11 cellular contexts compared by ENCODE assay signal in the genomic region with DNA sequence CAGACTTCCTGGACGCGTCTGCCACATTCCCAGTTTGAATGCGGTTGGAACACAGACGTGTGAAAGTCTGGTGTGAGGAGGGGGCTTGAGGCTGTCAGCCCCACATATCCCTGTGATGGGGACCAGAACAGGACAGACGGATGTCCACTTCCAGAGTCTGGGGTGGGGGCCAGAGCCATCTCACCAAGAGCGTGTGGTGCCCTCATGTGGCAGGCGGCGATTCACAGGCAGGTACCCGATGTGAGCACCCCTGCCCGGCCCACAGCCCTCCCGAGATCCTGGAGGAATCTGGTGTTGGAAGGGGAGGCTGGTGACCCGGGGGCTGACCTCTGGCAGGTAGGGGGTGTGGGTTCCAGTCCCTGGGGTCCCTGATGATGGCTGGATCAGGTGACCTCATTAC. TPM values are rescaled to one million over a fixed set of nuclear protein-coding genes. Genes with fewer than 3 reads are reported as not detected.
DNase-seq lines count a peak whose midpoint lies in the region; ATAC-seq, FAIRE-seq and TF ChIP-seq lines count a peak whose summit lies in the region.
"Had no signal": no experiment of that assay in that cellular context is flagged by ENCODE, and none has a peak within 500 bp of the region (broad histone marks: within the 10 kb centered on the region; RNA-seq: fewer than 3 reads in every experiment).

No MANE protein-coding gene starts in this region.

- H3K4me2 ChIP-seq in H9 (ENCODE audit: insufficient read depth, insufficient read length, low read length) (no peak overlapping the region), HepG2 (ENCODE audit: low read depth, low read length) (no peak overlapping the region)

- H3K9ac ChIP-seq in H9 (ENCODE audit: extremely low read depth, insufficient read length, low read length) (no peak overlapping the region), HepG2 (ENCODE audit: insufficient read depth, low read depth, low read length) (no peak overlapping the region)

- H3K79me1 ChIP-seq in H9 (ENCODE audit: insufficient read depth, low read depth, low read length, poor library complexity, severe bottlenecking), result no peaks in the 10 kb centered on the region

- BruUV-seq in Calu3 (replicated peaks; lab: Mats Ljungman, UMichigan), result no TSS peak
- no TSS peak for BruUV-seq in HepG2 (replicated peaks; lab: Mats Ljungman, UMichigan)

- intact Hi-C loops in Calu3 (cut with micrococcal nuclease; ENCODE audit: unreplicated experiment), result no loop called here
- intact Hi-C loops in HepG2 (cut with micrococcal nuclease; ENCODE audit: unreplicated experiment), result no loop called here

- H2AFZ ChIP-seq in H9 (ENCODE audit: low read length) (no peak overlapping the region), HepG2 (ENCODE audit: low read length) (no peak overlapping the region)

- peak; percentile 55 for TF ChIP-seq CTCF in Calu3 (IDR thresholded peaks at IDR 0.05; ENCODE audit: unreplicated experiment)
- TF ChIP-seq CTCF in H9 (conservative IDR thresholded peaks at IDR 0.05), result peak; percentile 57; the same call in 2 of the 3 replicates
- no peak for TF ChIP-seq CTCF in WTC11 (IDR thresholded peaks at IDR 0.05)
- peak; percentile 63 for TF ChIP-seq CTCF in HepG2 (CRISPR knock-in tag; IDR thresholded peaks at IDR 0.05)

- no peak overlapping the region for H3K18ac ChIP-seq in H9 (ENCODE audit: insufficient read length, low read depth, low read length)

- no peak overlapping the region for H4K91ac ChIP-seq in H9 (ENCODE audit: insufficient read length, low read depth, low read length)

- no peak overlapping the region for H3K56ac ChIP-seq in H9 (ENCODE audit: insufficient read length, low read depth, low read length)

- H3K36me3 Mint-ChIP-seq in Calu3 (ENCODE audit: insufficient read depth, unreplicated experiment), result peaks cover 6% of the 10 kb centered on the region
- H3K36me3 Mint-ChIP-seq in H9 (ENCODE audit: insufficient read depth in 1 of 3, low read depth in 3 of 3), result peaks cover 0 to 2% (median 0%) of the 10 kb centered on the region in 3 experiments; a peak in 1 of 7 replicates
- no peaks in the 10 kb centered on the region for H3K36me3 Mint-ChIP-seq in WTC11
- no peaks in the 10 kb centered on the region for H3K36me3 Mint-ChIP-seq in stimulated activated naive B cell treated with anti-CD40 and anti-IgM and Interleukin-4, amounts not matched to agents 10 μg/mL and 1 μg/mL and 100 μg/mL, for 72 hours
- H3K36me3 Mint-ChIP-seq: mesothelial cell of epicardium had no signal

- H3K27ac ChIP-seq in H9 (ENCODE audit: insufficient read length, low read depth, low read length) (no peak overlapping the region), HepG2 (ENCODE audit: extremely low read length, insufficient read depth, low read length) (no peak overlapping the region), substantia nigra (ENCODE audit: low read depth, low read length, poor library complexity, severe bottlenecking) (no peak overlapping the region)
- H3K27ac ChIP-seq: suprapubic skin had no signal

- DNase-seq in Calu3 (peak; percentile 40), H9 (peak; percentile 62), WTC11 (ENCODE audit: low spot score) (peak; percentile 54), HepG2 (ENCODE audit: low spot score) (peak; percentile 16), substantia nigra (lab: John Stamatoyannopoulos, UW) (no peak), NCI-H510A (lab: John Stamatoyannopoulos, UW) (no peak)
- no peak for DNase-seq in stimulated activated naive B cell treated with anti-CD40 and anti-IgM and Interleukin-4, amounts not matched to agents 10 μg/mL and 1 μg/mL and 100 μg/mL, for 72 hours

- no peak overlapping the region for H3K23ac ChIP-seq in H9 (ENCODE audit: insufficient read length, low read depth, low read length)

- H3K23me2 ChIP-seq in H9 (ENCODE audit: insufficient read length, low read depth, low read length, poor library complexity, severe bottlenecking), result no peaks in the 10 kb centered on the region

- H2BK120ac ChIP-seq in H9 (ENCODE audit: low read depth, low read length, poor library complexity, severe bottlenecking), result no peak overlapping the region

- H3K27me3 Mint-ChIP-seq in Calu3 (ENCODE audit: unreplicated experiment), result no peaks in the 10 kb centered on the region
- peaks cover 14% of the 10 kb centered on the region for H3K27me3 Mint-ChIP-seq in H9 (ENCODE audit: low read depth)
- no peaks in the 10 kb centered on the region for H3K27me3 Mint-ChIP-seq in WTC11 (ENCODE audit: low read depth)
- H3K27me3 Mint-ChIP-seq in stimulated activated naive B cell treated with anti-CD40 and anti-IgM and Interleukin-4, amounts not matched to agents 10 μg/mL and 1 μg/mL and 100 μg/mL, for 72 hours, result peaks cover 18 to 27% of the 10 kb centered on the region in 2 donors

- H3K4me1 ChIP-seq in H9 (ENCODE audit: insufficient read depth, low read length) (no peaks in the 10 kb centered on the region), HepG2 (ENCODE audit: insufficient read depth, low read length) (0 out of 2 replicates have a peak, but pooled peaks cover 6% of the 10 kb centered on the region)
- H3K4me1 ChIP-seq: suprapubic skin had no signal

- H4K20me1 ChIP-seq in H9 (ENCODE audit: control insufficient read depth, insufficient read depth, insufficient read length), result no peaks in the 10 kb centered on the region
- peaks cover 4% of the 10 kb centered on the region; the same call in 1 of the 2 replicates for H4K20me1 ChIP-seq in HepG2 (ENCODE audit: insufficient read depth, low read length)

- H3K14ac ChIP-seq in H9 (ENCODE audit: insufficient read depth, low read length), result no peak overlapping the region

- H3K4me1 Mint-ChIP-seq in Calu3 (ENCODE audit: low read depth, unreplicated experiment) (no peaks in the 10 kb centered on the region), H9 (peaks cover 2% of the 10 kb centered on the region in 2 experiments; a peak in 3 of 4 replicates), WTC11 (no peaks in the 10 kb centered on the region)
- no peaks in the 10 kb centered on the region for H3K4me1 Mint-ChIP-seq in stimulated activated naive B cell treated with anti-CD40 and anti-IgM and Interleukin-4, amounts not matched to agents 10 μg/mL and 1 μg/mL and 100 μg/mL, for 72 hours
- H3K4me1 Mint-ChIP-seq: mesothelial cell of epicardium had no signal

- no peak overlapping the region for H3T11ph ChIP-seq in H9 (ENCODE audit: low read length)

- no peak overlapping the region for H2BK20ac ChIP-seq in H9 (ENCODE audit: low read depth, low read length, poor library complexity, severe bottlenecking)

- H3K9me3 ChIP-seq in H9 (ENCODE audit: control insufficient read depth, low read depth, low read length), result no peaks in the 10 kb centered on the region
- no peaks in the 10 kb centered on the region for H3K9me3 ChIP-seq in HepG2 (ENCODE audit: low read length)
- H3K9me3 ChIP-seq: suprapubic skin had no signal

- no peak overlapping the region for H4K5ac ChIP-seq in H9 (ENCODE audit: insufficient read length, low read depth, low read length)

- H3K4me3 Mint-ChIP-seq in Calu3 (ENCODE audit: low read depth, unreplicated experiment), result no peak overlapping the region
- H3K4me3 Mint-ChIP-seq in H9, result no peak overlapping the region
- H3K4me3 Mint-ChIP-seq in WTC11, result no peak overlapping the region
- H3K4me3 Mint-ChIP-seq in stimulated activated naive B cell treated with anti-CD40 and anti-IgM and Interleukin-4, amounts not matched to agents 10 μg/mL and 1 μg/mL and 100 μg/mL, for 72 hours, result no peak overlapping the region
- H3K4me3 Mint-ChIP-seq: mesothelial cell of epicardium had no signal

- no peak overlapping the region for H3K4ac ChIP-seq in H9 (ENCODE audit: low read depth, low read length)

- H3K36me3 ChIP-seq in HepG2 (replicated peaks in 1 of 2; ENCODE audit: control insufficient read depth in 1 of 2, insufficient read depth in 2 of 2, low read length in 2 of 2), result no peaks in the 10 kb centered on the region
- H3K36me3 ChIP-seq: suprapubic skin had no signal

- no peak overlapping the region for H2BK15ac ChIP-seq in H9 (ENCODE audit: low read depth, low read length)

- H3K27ac Mint-ChIP-seq in Calu3 (ENCODE audit: unreplicated experiment) (no peak overlapping the region), H9 (no peak overlapping the region; a peak in 1 of 7 replicates), WTC11 (peak overlapping the region; percentile 54; the same call in 1 of the 2 replicates)
- no peak overlapping the region for H3K27ac Mint-ChIP-seq in stimulated activated naive B cell treated with anti-CD40 and anti-IgM and Interleukin-4, amounts not matched to agents 10 μg/mL and 1 μg/mL and 100 μg/mL, for 72 hours
- H3K27ac Mint-ChIP-seq: mesothelial cell of epicardium had no signal

- ATAC-seq in WTC11, result peak; percentile 75
- peak; percentile 57 for ATAC-seq in HepG2
- ATAC-seq in stimulated activated naive B cell treated with anti-CD40 and anti-IgM and Interleukin-4, amounts not matched to agents 10 μg/mL and 1 μg/mL and 100 μg/mL, for 72 hours (replicated peaks), result no peak
- no peak for ATAC-seq in GM19467 (IDR thresholded peaks at IDR 0.05; ENCODE audit: unreplicated experiment)

- H2BK12ac ChIP-seq in H9 (ENCODE audit: insufficient read length, low read depth, low read length), result no peak overlapping the region

- in situ Hi-C loops in HepG2 (cut with HindIII; ENCODE audit: extremely low pct_ligation_motif_present, low pct_unique_long_range_greater_than_20kb), result no loop called here

- CTCF ChIA-PET in Calu3 (lab: Charles Lee), result no interaction called here
- CTCF ChIA-PET in WTC11 (lab: Charles Lee), result interaction anchor here (0.7 to 1.8 kb wide), 4 partner anchors 18 to 81 kb away, joined by 3 to 10 read pairs (median 4); no protein-coding TSS in a partner anchor
- CTCF ChIA-PET in HepG2 (lab: Yijun Ruan, JAX; ENCODE audit: low intra/inter-chr PET ratio, low total read pairs), result no interaction called here

- no peak overlapping the region for H3K4me3 ChIP-seq in HepG2 (replicated peaks in 1 of 3; ENCODE audit: insufficient read depth in 1 of 3, low read depth in 2 of 3, low read length in 3 of 3)
- H3K4me3 ChIP-seq: suprapubic skin had no signal

- TF ChIP-seq RAD21 in HepG2 (CRISPR knock-in tag; IDR thresholded peaks at IDR 0.05), result no peak

- H2AK5ac ChIP-seq in H9 (ENCODE audit: insufficient read length, low read length), result no peak overlapping the region

- FAIRE-seq in HepG2 (lab: Jason Lieb, UNC), result no peak
- FAIRE-seq: astrocyte had no signal

- WGBS in H9 (ENCODE audit: extremely low coverage, insufficient read length, low lambda C conversion rate), result no CpG with 5 or more reads among the region's 12 CpGs
- WGBS in HepG2 (ENCODE audit: low lambda C conversion rate), result 3% methylated on average over 6 of the region's 12 CpGs

- TF ChIP-seq EP300 in HepG2 (IDR thresholded peaks at IDR 0.05; ENCODE audit: low read depth in 2 of 2, low read length in 2 of 2) (no peak), HepG2 (CRISPR knock-in tag; IDR thresholded peaks at IDR 0.05; ENCODE audit: borderline replicate concordance) (no peak)

- POLR2A ChIA-PET in WTC11 (lab: Charles Lee) (interaction anchor here (0.6 kb wide), 1 partner anchor 415 kb away, joined by 3 read pairs; no protein-coding TSS in a partner anchor), HepG2 (lab: Yijun Ruan, JAX) (no interaction called here)

- H3K9me3 Mint-ChIP-seq in Calu3 (ENCODE audit: low read depth, unreplicated experiment) (no peaks in the 10 kb centered on the region), H9 (no peaks in the 10 kb centered on the region), WTC11 (no peaks in the 10 kb centered on the region)
- no peaks in the 10 kb centered on the region for H3K9me3 Mint-ChIP-seq in stimulated activated naive B cell treated with anti-CD40 and anti-IgM and Interleukin-4, amounts not matched to agents 10 μg/mL and 1 μg/mL and 100 μg/mL, for 72 hours
- H3K9me3 Mint-ChIP-seq: mesothelial cell of epicardium had no signal

- TF ChIP-seq POLR2A in HepG2 (IDR thresholded peaks at IDR 0.05; ENCODE audit: insufficient read depth in 1 of 2, low read depth in 2 of 2, low read length in 2 of 2), result no peak

- H3K27me3 ChIP-seq in H9 (ENCODE audit: insufficient read depth, low read length), result no peaks in the 10 kb centered on the region
- H3K27me3 ChIP-seq in HepG2 (ENCODE audit: control insufficient read depth in 1 of 2, insufficient read depth in 2 of 2, low read length in 2 of 2), result peaks cover 34 to 87% of the 10 kb centered on the region in 2 experiments; a peak in 4 of 5 replicates

- no peak overlapping the region for H2BK5ac ChIP-seq in H9 (ENCODE audit: insufficient read length, low read length)

- H3K79me2 ChIP-seq in H9 (ENCODE audit: insufficient read depth, low read length) (no peaks in the 10 kb centered on the region), HepG2 (ENCODE audit: insufficient read depth, low read length) (no peaks in the 10 kb centered on the region)

- no peak overlapping the region for H4K8ac ChIP-seq in H9 (replicated peaks; ENCODE audit: insufficient read length, low read depth, low read length)

RNA-seq across cellular contexts. Expression of a gene that starts 51.5 kb away (rescaled TPM):
- total RNA-seq in Calu3 (2022), result 57.1 and 58.0 TPM in 2 replicates
- 20.6 and 21.1 TPM in 2 replicates for total RNA-seq in H9 (2021)
- 40.0 to 47.5 TPM (median 41.6 TPM) in 3 replicates for total RNA-seq in WTC11 (2021)
- total RNA-seq in HepG2 (2016; rRNA removed; fragmentation: Illumina TruSeq; extraction: Trizol), result 2.8 and 10.6 TPM in 2 replicates
- total RNA-seq in HepG2 (2016; cell fraction: cytosol; rRNA removed; fragmentation: Illumina TruSeq; extraction: Trizol; ENCODE audit: low read depth), result 10.9 and 11.3 TPM in 2 replicates
- total RNA-seq in HepG2 (2016; cell fraction: insoluble cytoplasmic fraction; rRNA removed; fragmentation: Illumina TruSeq; extraction: Trizol), result 2.1 and 11.0 TPM in 2 replicates
- total RNA-seq in HepG2 (2016; cell fraction: membrane; rRNA removed; fragmentation: Illumina TruSeq; extraction: Trizol), result 4.0 and 4.4 TPM in 2 replicates
- 17.7 and 21.9 TPM in 2 replicates for total RNA-seq in HepG2 (2016; cell fraction: nucleus; rRNA removed; fragmentation: Illumina TruSeq; extraction: Trizol)
- 18.1 and 30.3 TPM in 2 replicates for polyA plus RNA-seq in HepG2 (2011; rRNA removed)
- 4.4 and 5.4 TPM in 2 replicates for polyA plus RNA-seq in HepG2 (2011; cell fraction: cytosol; rRNA removed)
- polyA plus RNA-seq in HepG2 (2011; cell fraction: nucleus; rRNA removed), result 327 and 364 TPM in 2 replicates
- polyA plus RNA-seq in HepG2 (2012), result 25.6 and 35.5 TPM in 2 replicates
- polyA plus RNA-seq in HepG2 (2016; cell fraction: cytosol; fragmentation: Illumina TruSeq; extraction: Trizol; ENCODE audit: low read depth), result 0.50 and 0.71 TPM in 2 replicates
- polyA plus RNA-seq in HepG2 (2016; cell fraction: insoluble cytoplasmic fraction; fragmentation: Illumina TruSeq; extraction: Trizol; ENCODE audit: low read depth), result 3.3 and 4.0 TPM in 2 replicates
- polyA plus RNA-seq in HepG2 (2016; cell fraction: membrane; fragmentation: Illumina TruSeq; extraction: Trizol; ENCODE audit: low read depth), result 1.3 and 1.4 TPM in 2 replicates
- polyA plus RNA-seq in HepG2 (2016; cell fraction: nucleus; fragmentation: Illumina TruSeq; extraction: Trizol; ENCODE audit: insufficient read depth, low read depth), result 64.3 and 73.5 TPM in 2 replicates
- 27.1 and 30.9 TPM in 2 replicates for polyA minus RNA-seq in HepG2 (2011; rRNA and poly(A)+ RNA removed; ENCODE audit: low replicate concordance)
- 4.3 and 5.1 TPM in 2 replicates for polyA minus RNA-seq in HepG2 (2011; cell fraction: cytosol; rRNA and poly(A)+ RNA removed)
- polyA minus RNA-seq in HepG2 (2011; cell fraction: nucleus; rRNA and poly(A)+ RNA removed), result 56.1 and 79.6 TPM in 2 replicates

Comparison
In these comparisons a context has a peak if more than half of its experiments do, and no peak if none do; other contexts are left out.
1. DNase-seq: peak in Calu3 (single experiment), H9 (single experiment), WTC11 (single experiment) and HepG2 (single experiment); none in stimulated activated naive B cell treated with anti-CD40 and anti-IgM and Interleukin-4, amounts not matched to agents 10 μg/mL and 1 μg/mL and 100 μg/mL, for 72 hours (single experiment), substantia nigra (0 of 49) and NCI-H510A (single experiment).
2. ATAC-seq: peak in WTC11 (single experiment) and HepG2 (single experiment); none in stimulated activated naive B cell treated with anti-CD40 and anti-IgM and Interleukin-4, amounts not matched to agents 10 μg/mL and 1 μg/mL and 100 μg/mL, for 72 hours (0 of 2) and GM19467 (single experiment).